9 cellular contexts compared by ENCODE assay signal in the genomic region with DNA sequence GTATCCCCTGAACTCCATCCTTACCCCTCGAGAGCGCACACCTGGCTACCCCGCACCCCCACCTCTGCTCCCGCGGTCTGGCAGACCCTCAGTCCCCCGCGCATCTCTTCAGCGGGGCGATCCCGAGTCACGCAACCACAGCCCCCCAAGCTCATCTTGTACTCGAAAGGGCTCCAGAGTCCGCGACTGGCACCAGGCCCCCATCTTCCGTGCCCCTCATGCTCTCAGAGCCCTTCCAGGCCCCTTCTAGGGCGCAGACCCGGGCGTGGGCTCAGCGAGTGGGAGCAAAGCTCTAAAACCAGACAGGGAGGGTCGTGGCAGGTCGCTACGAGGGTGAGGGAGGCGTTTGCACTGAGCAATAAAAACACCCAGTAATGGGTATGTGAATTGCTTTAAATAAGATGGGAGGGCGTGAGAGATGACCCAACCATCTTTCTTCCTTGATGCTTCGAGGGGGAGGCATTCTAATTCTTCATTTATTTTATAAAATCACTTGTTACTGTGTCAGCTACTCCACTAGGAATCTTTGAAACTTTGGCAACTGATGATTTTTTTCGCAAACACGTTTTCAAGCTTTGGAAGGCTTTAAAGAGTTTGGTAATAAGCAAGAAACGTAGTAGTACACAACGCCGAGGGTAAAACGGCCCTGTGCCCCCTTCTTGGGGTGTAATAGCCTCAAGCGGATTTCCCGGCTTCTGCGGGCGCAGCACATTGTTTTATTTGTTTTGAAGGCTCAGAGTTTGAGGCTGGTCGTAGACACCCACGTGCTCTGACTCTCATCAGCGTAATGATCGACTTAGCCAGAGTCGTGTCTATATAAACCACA. TPM values are rescaled to one million over a fixed set of nuclear protein-coding genes. Genes with fewer than 3 reads are reported as not detected.
DNase-seq lines count a peak whose midpoint lies in the region; FAIRE-seq and TF ChIP-seq lines count a peak whose summit lies in the region.
"Had no signal": no experiment of that assay in that cellular context is flagged by ENCODE, and none has a peak within 500 bp of the region (broad histone marks: within the 10 kb centered on the region; RNA-seq: fewer than 3 reads in every experiment).

No MANE protein-coding gene starts in this region.

- H3K4ac ChIP-seq in H1 (replicated peaks; ENCODE audit: insufficient read length, low read depth, low read length), result no peak overlapping the region

- H3K27ac Mint-ChIP-seq in activated CD4-positive, alpha-beta T cell treated with anti-CD3 and anti-CD28 coated beads, Interleukin-2, amount 10 ng/mL, durations not matched to agents 7 days and 5 days, result peak overlapping the region; percentile 91
- no peak overlapping the region for H3K27ac Mint-ChIP-seq in neural progenitor cell
- peak overlapping the region; percentile 80 for H3K27ac Mint-ChIP-seq in type B pancreatic cell

- TF ChIP-seq CTCF in H1 (IDR thresholded peaks at IDR 0.05; ENCODE audit: control extremely low read depth in 1 of 3, insufficient read depth in 1 of 3, low read depth in 1 of 3, low read length in 3 of 3), result no peak
- no peak for TF ChIP-seq CTCF in neural progenitor cell (IDR thresholded peaks at IDR 0.05)
- no peak for TF ChIP-seq CTCF in type B pancreatic cell (conservative IDR thresholded peaks at IDR 0.05)

- H3K23me2 ChIP-seq in H1 (ENCODE audit: low read depth, low read length), result peaks cover 22% of the 10 kb centered on the region

- H2BK120ac ChIP-seq in H1 (replicated peaks; ENCODE audit: low read depth, low read length), result no peak overlapping the region

- H3K27ac ChIP-seq in H1 (ENCODE audit: low read depth, low read length) (no peak overlapping the region), neural progenitor cell (no peak overlapping the region)
- H3K27ac ChIP-seq: BLaER1 had no signal

- 5% methylated on average over 38 of the region's 40 CpGs; no CpG with 5 or more reads in 1 of the 2 experiments for WGBS in H1 (ENCODE audit: extremely low coverage in 1 of 2, insufficient coverage in 1 of 2, insufficient read length in 1 of 2, insufficient replicate concordance in 2 of 2, low coverage in 1 of 2, low lambda C conversion rate in 2 of 2, missing lambda C conversion rate in 1 of 2), 2 experiments

- POLR2A ChIA-PET in activated CD4-positive, alpha-beta T cell treated with anti-CD3 and anti-CD28 coated beads, Interleukin-2, amount 10 ng/mL, durations not matched to agents 7 days and 5 days (lab: Charles Lee), result interaction anchor here (0.6 kb wide), 1 partner anchor 500 kb away, joined by 6 read pairs; no protein-coding TSS in a partner anchor
- POLR2A ChIA-PET in H1 (lab: Charles Lee; ENCODE audit: partially characterized antibody), result interaction anchor here (0.6 to 1.4 kb wide), 3 partner anchors 14 to 69 kb away, joined by 3 to 5 read pairs (median 4); a partner anchor contains a TSS

- H4K8ac ChIP-seq in H1 (ENCODE audit: extremely low read depth, insufficient read depth, low read length), result peak overlapping the region; percentile 41; the same call in 1 of the 2 replicates

- no peak overlapping the region for H2BK12ac ChIP-seq in H1 (ENCODE audit: low read depth, low read length)

- H3K4me3 Mint-ChIP-seq in activated CD4-positive, alpha-beta T cell treated with anti-CD3 and anti-CD28 coated beads, Interleukin-2, amount 10 ng/mL, durations not matched to agents 7 days and 5 days, result peak overlapping the region; percentile 88
- H3K4me3 Mint-ChIP-seq in neural progenitor cell, result peak overlapping the region; percentile 81
- peak overlapping the region; percentile 96 for H3K4me3 Mint-ChIP-seq in type B pancreatic cell

- H3K9me3 ChIP-seq in H1 (ENCODE audit: insufficient read depth in 2 of 2, low read depth in 1 of 2, low read length in 1 of 2), result no peaks in the 10 kb centered on the region
- H3K9me3 ChIP-seq in neural progenitor cell (ENCODE audit: low read depth), result no peaks in the 10 kb centered on the region
- H3K9me3 ChIP-seq: BLaER1 had no signal

- TF ChIP-seq POLR2A in H1 (IDR thresholded peaks at IDR 0.05; ENCODE audit: control extremely low read depth in 1 of 2, low read depth in 2 of 2, low read length in 2 of 2), result no peak

- TF ChIP-seq EP300 in H1 (IDR thresholded peaks at IDR 0.05; ENCODE audit: borderline replicate concordance in 1 of 2, low read depth in 2 of 2, low read length in 2 of 2), result no peak

- peaks cover 5% of the 10 kb centered on the region for H3F3A ChIP-seq in neural progenitor cell (ENCODE audit: low read depth)

- peaks cover 53% of the 10 kb centered on the region for H3K27me3 Mint-ChIP-seq in activated CD4-positive, alpha-beta T cell treated with anti-CD3 and anti-CD28 coated beads, Interleukin-2, amount 10 ng/mL, durations not matched to agents 7 days and 5 days
- H3K27me3 Mint-ChIP-seq in neural progenitor cell (ENCODE audit: insufficient read depth, low read depth), result peaks cover 51% of the 10 kb centered on the region
- peaks cover 85% of the 10 kb centered on the region for H3K27me3 Mint-ChIP-seq in type B pancreatic cell

- H3K18ac ChIP-seq in H1 (ENCODE audit: extremely low read depth, low read length), result no peak overlapping the region; the same call in 1 of the 2 replicates

- FAIRE-seq in H1 (lab: Jason Lieb, UNC), result no peak

- H2BK20ac ChIP-seq in H1 (ENCODE audit: low read length), result no peak overlapping the region

- DNase-seq in NCI-H1694 (lab: John Stamatoyannopoulos, UW) (peak; percentile 3), NCI-H1694 treated with DMSO at 0.1 percent for 48 hours (lab: John Stamatoyannopoulos, UW) (no peak), H1 (ENCODE audit: low read depth in 1 of 2, low spot score in 2 of 2) (no peak), neural progenitor cell (ENCODE audit: low spot score) (peak; percentile 69), type B pancreatic cell (ENCODE audit: extremely low spot score, unreplicated experiment) (no peak), NCI-H345 treated with DMSO at 0.1 percent for 48 hours (lab: John Stamatoyannopoulos, UW; ENCODE audit: unreplicated experiment) (no peak), ACHN (no peak)
- DNase-seq in activated CD4-positive, alpha-beta T cell treated with anti-CD3 and anti-CD28 coated beads, Interleukin-2, amount 10 ng/mL, durations not matched to agents 7 days and 5 days, result peak; percentile 47

- H4K91ac ChIP-seq in H1 (replicated peaks; ENCODE audit: insufficient read length, low read length), result no peak overlapping the region

- H4K20me1 ChIP-seq in H1 (replicated peaks in 1 of 2; ENCODE audit: control insufficient read depth in 1 of 2, insufficient read depth in 2 of 2, low read length in 2 of 2) (peaks cover 0 to 2% of the 10 kb centered on the region in 2 experiments), neural progenitor cell (ENCODE audit: low read depth) (peaks cover 9% of the 10 kb centered on the region)

- H3K14ac ChIP-seq in H1 (ENCODE audit: insufficient read length), result no peak overlapping the region

- H2BK5ac ChIP-seq in H1 (ENCODE audit: low read depth, low read length), result no peak overlapping the region

- H4K5ac ChIP-seq in H1 (ENCODE audit: insufficient read length, low read depth, low read length), result no peak overlapping the region

- H3K9me3 Mint-ChIP-seq in activated CD4-positive, alpha-beta T cell treated with anti-CD3 and anti-CD28 coated beads, Interleukin-2, amount 10 ng/mL, durations not matched to agents 7 days and 5 days, result no peaks in the 10 kb centered on the region
- H3K9me3 Mint-ChIP-seq in neural progenitor cell, result no peaks in the 10 kb centered on the region
- no peaks in the 10 kb centered on the region for H3K9me3 Mint-ChIP-seq in type B pancreatic cell

- CTCF ChIA-PET in activated CD4-positive, alpha-beta T cell treated with anti-CD3 and anti-CD28 coated beads, Interleukin-2, amount 10 ng/mL, durations not matched to agents 7 days and 5 days (lab: Charles Lee), result interaction anchor here (0.6 to 1.9 kb wide), 11 partner anchors 11 to 941 kb away, joined by 3 to 8 read pairs (median 3); no protein-coding TSS in a partner anchor
- CTCF ChIA-PET in H1 (lab: Charles Lee; ENCODE audit: partially characterized antibody), result interaction anchor here (0.6 to 2.5 kb wide), 11 partner anchors 45 to 945 kb away, joined by 3 to 8 read pairs (median 3); no protein-coding TSS in a partner anchor

- H3K27me3 ChIP-seq in H1 (replicated peaks in 1 of 4; ENCODE audit: control insufficient read depth in 3 of 4, extremely low read depth in 1 of 4, insufficient read depth in 3 of 4, low read length in 3 of 4) (peaks cover 26 to 72% (median 59%) of the 10 kb centered on the region in 4 experiments), neural progenitor cell (peaks cover 100% of the 10 kb centered on the region)

- H3K4me3 ChIP-seq in H1 (ENCODE audit: extremely low read depth in 1 of 4, insufficient read depth in 2 of 4, low read depth in 3 of 4, low read length in 4 of 4) (peak overlapping the region; percentile 6 to 82 (median 28); a peak in 5 of 8 replicates), neural progenitor cell (peak overlapping the region; percentile 63)
- H3K4me3 ChIP-seq: BLaER1 had no signal

- H2AK5ac ChIP-seq in H1 (ENCODE audit: low read depth, low read length), result no peak overlapping the region

- no peaks in the 10 kb centered on the region for H3K79me1 ChIP-seq in H1 (ENCODE audit: low read depth, low read length)

- H3K56ac ChIP-seq in H1 (replicated peaks; ENCODE audit: insufficient read length, low read depth, low read length), result no peak overlapping the region

- H3K4me1 ChIP-seq in H1 (replicated peaks in 1 of 4; ENCODE audit: control insufficient read depth in 3 of 4, insufficient read depth in 4 of 4, low read length in 3 of 4) (peaks cover 0 to 13% (median 5%) of the 10 kb centered on the region in 4 experiments; a peak in 6 of 7 replicates), neural progenitor cell (peaks cover 17% of the 10 kb centered on the region)

- no peak for TF ChIP-seq RAD21 in H1 (IDR thresholded peaks at IDR 0.05 in 1 of 2, conservative IDR thresholded peaks at IDR 0.05 in 1 of 2; ENCODE audit: low read depth in 2 of 2, low read length in 2 of 2)

- in situ Hi-C loops in ACHN (cut with HindIII; ENCODE audit: low pct_ligation_motif_present, low pct_unique_long_range_greater_than_20kb, low sequenced_read_pairs), result no loop called here

- no peak overlapping the region for H3K23ac ChIP-seq in H1 (ENCODE audit: insufficient read length)

- H3K4me1 Mint-ChIP-seq in activated CD4-positive, alpha-beta T cell treated with anti-CD3 and anti-CD28 coated beads, Interleukin-2, amount 10 ng/mL, durations not matched to agents 7 days and 5 days, result peaks cover 44% of the 10 kb centered on the region
- H3K4me1 Mint-ChIP-seq in neural progenitor cell (peaks cover 25% of the 10 kb centered on the region), type B pancreatic cell (ENCODE audit: unreplicated experiment) (peaks cover 30% of the 10 kb centered on the region)

- H2AFZ ChIP-seq in H1 (ENCODE audit: low read length) (no peak overlapping the region), neural progenitor cell (replicated peaks) (no peak overlapping the region)

- H2BK15ac ChIP-seq in H1 (ENCODE audit: low read length), result no peak overlapping the region

- H3K79me2 ChIP-seq in H1 (ENCODE audit: control insufficient read depth in 1 of 2, insufficient read depth in 2 of 2, low read length in 2 of 2) (no peaks in the 10 kb centered on the region), neural progenitor cell (ENCODE audit: low read depth) (no peaks in the 10 kb centered on the region)

- H3K9ac ChIP-seq in H1 (replicated peaks in 1 of 4; ENCODE audit: extremely low read depth in 1 of 4, low read depth in 3 of 4, low read length in 3 of 4) (no peak overlapping the region), neural progenitor cell (no peak overlapping the region)
- H3K9ac ChIP-seq: BLaER1 had no signal

- H3K36me3 ChIP-seq in H1 (ENCODE audit: control insufficient read depth in 2 of 4, insufficient read depth in 4 of 4, low read length in 3 of 4) (no peaks in the 10 kb centered on the region), neural progenitor cell (no peaks in the 10 kb centered on the region)
- H3K36me3 ChIP-seq: BLaER1 had no signal

- H3K36me3 Mint-ChIP-seq in activated CD4-positive, alpha-beta T cell treated with anti-CD3 and anti-CD28 coated beads, Interleukin-2, amount 10 ng/mL, durations not matched to agents 7 days and 5 days (ENCODE audit: low read depth), result peaks cover 3% of the 10 kb centered on the region
- no peaks in the 10 kb centered on the region for H3K36me3 Mint-ChIP-seq in neural progenitor cell
- no peaks in the 10 kb centered on the region for H3K36me3 Mint-ChIP-seq in type B pancreatic cell

- peak overlapping the region; percentile 85 to 96 for H3K4me2 ChIP-seq in H1 (ENCODE audit: insufficient read depth in 1 of 2, low read depth in 2 of 2, low read length in 2 of 2)
- H3K4me2 ChIP-seq in neural progenitor cell, result peak overlapping the region; percentile 94

RNA-seq across cellular contexts. Expression of a gene that starts 42.6 kb away (rescaled TPM):
- 1 to 10 TPM; 8.7 to 9.0 TPM for total RNA-seq in activated CD4-positive, alpha-beta T cell treated with anti-CD3 and anti-CD28 coated beads, Interleukin-2, amount 10 ng/mL, durations not matched to agents 7 days and 5 days
- 18.8 and 25.0 TPM in 2 replicates for total RNA-seq in H1 (2021; fragmentation: NEBNext Ultra II Directional; extraction: Animal tissue kit (Norgen Biotek cat#: 25700))
- 14.7 and 23.0 TPM in 2 replicates for polyA plus RNA-seq in H1 (2011; rRNA removed)
- 20.5 TPM for polyA plus RNA-seq in H1 (2011; cell fraction: cytosol; rRNA removed)
- polyA plus RNA-seq in H1 (2011; cell fraction: nucleus; rRNA removed), result 21.5 TPM
- 19.8 to 23.9 TPM (median 21.9 TPM) in 4 replicates for polyA plus RNA-seq in H1 (2012, experiment 1 of 2)
- 5.6 TPM for polyA plus RNA-seq in H1 (2012, experiment 2 of 2)
- 19.0 TPM for polyA plus RNA-seq in H1 (2013, experiment 1 of 2)
- polyA plus RNA-seq in H1 (2013, experiment 2 of 2), result 22.8 TPM
- polyA minus RNA-seq in H1 (2011; rRNA and poly(A)+ RNA removed), result 33.6 and 42.7 TPM in 2 replicates
- polyA minus RNA-seq in H1 (2011; cell fraction: cytosol; rRNA and poly(A)+ RNA removed), result 16.9 TPM
- polyA minus RNA-seq in H1 (2011; cell fraction: nucleus; rRNA and poly(A)+ RNA removed), result 45.3 TPM
- 16.3 and 22.5 TPM in 2 replicates for total RNA-seq in neural progenitor cell (ENCODE audit: low replicate concordance)
- 8.6 and 18.4 TPM in 2 replicates for total RNA-seq in type B pancreatic cell (ENCODE audit: low replicate concordance)

Comparison
In these comparisons a context has a peak if more than half of its experiments do, and no peak if none do; other contexts are left out.
1. DNase-seq: peak in NCI-H1694 (single experiment), activated CD4-positive, alpha-beta T cell treated with anti-CD3 and anti-CD28 coated beads, Interleukin-2, amount 10 ng/mL, durations not matched to agents 7 days and 5 days (single experiment) and neural progenitor cell (single experiment); none in NCI-H1694 treated with DMSO at 0.1 percent for 48 hours (single experiment), H1 (0 of 2), type B pancreatic cell (single experiment), NCI-H345 treated with DMSO at 0.1 percent for 48 hours (single experiment) and ACHN (single experiment).
2. Peak in every context shown above with its lines, with median percentiles within 50 percentile points of each other: H3K4me3 Mint-ChIP-seq.